ENCODE assay signal across 8 cellular contexts in genomic region chr10:80462986-80463741, GRCh38. TPM values are rescaled to one million over a fixed set of nuclear protein-coding genes. Genes with fewer than 3 reads are reported as not detected.
DNase-seq lines count a peak whose midpoint lies in the region; ATAC-seq and TF ChIP-seq lines count a peak whose summit lies in the region.

No MANE protein-coding gene starts in this region.

- H3K9me3 ChIP-seq in Loucy (ENCODE audit: insufficient read depth, low read depth, low read length): no peaks in the 10 kb centered on the region
- H3K9me3 ChIP-seq in naive thymus-derived CD4-positive, alpha-beta T cell (ENCODE audit: control insufficient read depth in 2 of 3, low read length in 3 of 3): no peaks in the 10 kb centered on the region

- intact Hi-C loops in naive thymus-derived CD4-positive, alpha-beta T cell (cut with micrococcal nuclease): loop anchor here (1.0 to 10.0 kb wide), 2 partner anchors 8 to 1018 kb away; partner anchors contain the start of gene ZCCHC24 (in 1 of the 2)

- H3K27ac Mint-ChIP-seq in naive thymus-derived CD4-positive, alpha-beta T cell: peak overlapping the region; percentile 87 to 99 (median 98)

- no peaks in the 10 kb centered on the region for H3K27me3 ChIP-seq in Loucy (ENCODE audit: insufficient read depth, low read length, poor library complexity, severe bottlenecking)
- H3K27me3 ChIP-seq in brain microvascular endothelial cell (replicated peaks): no peaks in the 10 kb centered on the region
- H3K27me3 ChIP-seq in naive thymus-derived CD4-positive, alpha-beta T cell (ENCODE audit: control insufficient read depth in 2 of 2, insufficient read depth in 2 of 2, low read length in 2 of 2): no peaks in the 10 kb centered on the region

- peak; percentile 43 for DNase-seq in AG20443 (ENCODE audit: low spot score)
- DNase-seq in brain microvascular endothelial cell: no peak
- peak in 1 of 9 donors; percentile 45 for DNase-seq in naive thymus-derived CD4-positive, alpha-beta T cell
- no peak for DNase-seq in NK-92 (lab: John Stamatoyannopoulos, UW; ENCODE audit: unreplicated experiment)
- DNase-seq in cerebellum (ENCODE audit: low spot score): no peak
- no peak for DNase-seq in HUDEP-2 (lab: John Stamatoyannopoulos, UW; ENCODE audit: unreplicated experiment in 76 of 76)

- H3K4me3 Mint-ChIP-seq in naive thymus-derived CD4-positive, alpha-beta T cell: peak overlapping the region; percentile 79 to 99 (median 88)

- no peak overlapping the region for H2AFZ ChIP-seq in Loucy (ENCODE audit: low read length)

- POLR2A ChIA-PET in naive thymus-derived CD4-positive, alpha-beta T cell (lab: Charles Lee): interaction anchor here (1.0 to 32.8 kb wide), 7 partner anchors 7 to 67 kb away, joined by 3 to 608 read pairs (median 318); partner anchors contain the start of gene TSPAN14

- in situ Hi-C loops in brain microvascular endothelial cell (cut with HindIII; ENCODE audit: low pct_ligation_motif_present, low sequenced_read_pairs): no loop called here

- peaks cover 84 to 100% (median 98%) of the 10 kb centered on the region in 7 donors for H3K4me1 Mint-ChIP-seq in naive thymus-derived CD4-positive, alpha-beta T cell

- peaks cover 25% of the 10 kb centered on the region for H4K20me1 ChIP-seq in Loucy (ENCODE audit: insufficient read depth, low read length, poor library complexity, severe bottlenecking)

- peak overlapping the region; percentile 64 for H3K27ac ChIP-seq in brain microvascular endothelial cell
- H3K27ac ChIP-seq in naive thymus-derived CD4-positive, alpha-beta T cell (ENCODE audit: low read depth, low read length): peak overlapping the region; percentile 84

- H3K27me3 Mint-ChIP-seq in naive thymus-derived CD4-positive, alpha-beta T cell: no peaks in the 10 kb centered on the region

- no peaks in the 10 kb centered on the region for H3F3A ChIP-seq in Loucy (ENCODE audit: low read depth)

- CTCF ChIA-PET in naive thymus-derived CD4-positive, alpha-beta T cell (lab: Charles Lee): interaction anchor here (0.7 to 39.2 kb wide), 8 partner anchors 12 to 43 kb away, joined by 3 to 839 read pairs (median 4); no protein-coding TSS in a partner anchor

- H3K9ac ChIP-seq in Loucy (ENCODE audit: low read depth, low read length, poor library complexity, severe bottlenecking): peak overlapping the region; percentile 61

- no peaks in the 10 kb centered on the region for H3K9me3 Mint-ChIP-seq in naive thymus-derived CD4-positive, alpha-beta T cell

- H3K4me3 ChIP-seq in Loucy (ENCODE audit: low read length, poor library complexity, severe bottlenecking) (no peak overlapping the region), brain microvascular endothelial cell (ENCODE audit: low read depth, low read length) (no peak overlapping the region)
- H3K4me3 ChIP-seq in naive thymus-derived CD4-positive, alpha-beta T cell (ENCODE audit: low read length): peak overlapping the region; percentile 57

- H3K4me1 ChIP-seq in Loucy (ENCODE audit: insufficient read depth, low read length, poor library complexity, severe bottlenecking): peaks cover 89% of the 10 kb centered on the region
- peaks cover 95 to 97% of the 10 kb centered on the region in 2 donors for H3K4me1 ChIP-seq in naive thymus-derived CD4-positive, alpha-beta T cell (ENCODE audit: control insufficient read depth in 2 of 2, insufficient read depth in 2 of 2, low read length in 2 of 2)

- H3K36me3 ChIP-seq in Loucy (ENCODE audit: insufficient read depth, low read length) (no peaks in the 10 kb centered on the region), brain microvascular endothelial cell (replicated peaks) (peaks cover 9% of the 10 kb centered on the region)
- no peaks in the 10 kb centered on the region for H3K36me3 ChIP-seq in naive thymus-derived CD4-positive, alpha-beta T cell (ENCODE audit: control insufficient read depth in 2 of 3, insufficient read depth in 3 of 3, low read length in 3 of 3)

- TF ChIP-seq CTCF in Loucy (conservative IDR thresholded peaks at IDR 0.05; ENCODE audit: low read length) (no peak), brain microvascular endothelial cell (IDR thresholded peaks at IDR 0.05; ENCODE audit: low read depth, low read length, missing control alignments) (no peak)

- peak; percentile 33 for ATAC-seq in GM18867 (IDR thresholded peaks at IDR 0.05; ENCODE audit: unreplicated experiment)
- ATAC-seq in naive thymus-derived CD4-positive, alpha-beta T cell: no peak

- no peaks in the 10 kb centered on the region for H3K9me2 ChIP-seq in Loucy (replicated peaks; ENCODE audit: low read depth, low read length)

- peak overlapping the region; percentile 54 for H3K4me2 ChIP-seq in Loucy (ENCODE audit: low read depth, low read length, poor library complexity, severe bottlenecking)

- H3K79me2 ChIP-seq in Loucy (ENCODE audit: insufficient read depth, low read length): peaks cover 97% of the 10 kb centered on the region

- peaks cover 0 to 51% (median 12%) of the 10 kb centered on the region in 5 donors for H3K36me3 Mint-ChIP-seq in naive thymus-derived CD4-positive, alpha-beta T cell

RNA-seq across cellular contexts. Expression of gene TSPAN14, which starts 9.1 kb away (rescaled TPM):
- total RNA-seq in naive thymus-derived CD4-positive, alpha-beta T cell: 100 to 1,000 TPM; 135 to 165 (median 160) TPM
- 100 to 1,000 TPM; 179 to 386 TPM for polyA plus RNA-seq in naive thymus-derived CD4-positive, alpha-beta T cell
- total RNA-seq in cerebellum: 20.5 TPM

RNA-seq across cellular contexts. Expression of gene PRXL2A, which starts 54.8 kb away (rescaled TPM):
- total RNA-seq in naive thymus-derived CD4-positive, alpha-beta T cell: 1 to 10 TPM; 5.6 to 9.7 (median 8.5) TPM
- polyA plus RNA-seq in naive thymus-derived CD4-positive, alpha-beta T cell: 10 to 100 TPM; 15.4 to 20.1 TPM
- total RNA-seq in cerebellum: 36.8 TPM
